Comparison of ENCODE assay signal across 8 cellular contexts in genomic region chr10:33335800-33336605, GRCh38. TPM values are rescaled to one million over a fixed set of nuclear protein-coding genes. Genes with fewer than 3 reads are reported as not detected.
A peak's percentile ranks its signal among the peaks of the same experiment; 100 is the strongest.
DNase-seq lines count a peak whose midpoint lies in the region; ATAC-seq and TF ChIP-seq lines count a peak whose summit lies in the region.

No MANE protein-coding gene starts in this region.

- H3K4me3 Mint-ChIP-seq in H9: peak overlapping the region; percentile 70 to 84
- peak overlapping the region; percentile 72 to 83 for H3K4me3 Mint-ChIP-seq in activated T-cell treated with anti-CD3 and anti-CD28 coated beads, Interleukin-2, amount 50 U/mL, for 72 hours

- no peak overlapping the region for H3T11ph ChIP-seq in H9 (ENCODE audit: low read length)

- no CpG with 5 or more reads among the region's 53 CpGs for WGBS in H9 (ENCODE audit: extremely low coverage, insufficient read length, low lambda C conversion rate)
- WGBS in gastroesophageal sphincter (ENCODE audit: low coverage in 1 of 2), 2 donors: no CpG with 5 or more reads among the region's 53 CpGs

- H3K79me2 ChIP-seq in ACC112 (ENCODE audit: control insufficient read depth, insufficient read depth, low read length, unreplicated experiment): peaks cover 64% of the 10 kb centered on the region
- H3K79me2 ChIP-seq in H9 (ENCODE audit: insufficient read depth, low read length): no peaks in the 10 kb centered on the region

- H2AFZ ChIP-seq in ACC112 (ENCODE audit: low read length, unreplicated experiment) (peak overlapping the region; percentile 19), H9 (ENCODE audit: low read length) (no peak overlapping the region)

- no peak overlapping the region for H3K27ac Mint-ChIP-seq in H9
- H3K27ac Mint-ChIP-seq in activated T-cell treated with anti-CD3 and anti-CD28 coated beads, Interleukin-2, amount 50 U/mL, for 72 hours: no peak overlapping the region

- H3K4me3 ChIP-seq in ACC112 (ENCODE audit: low read depth, low read length) (peak overlapping the region; percentile 96), gastroesophageal sphincter (peak overlapping the region; percentile 81 to 84)

- H4K8ac ChIP-seq in H9 (replicated peaks; ENCODE audit: insufficient read length, low read depth, low read length): no peak overlapping the region

- peaks cover 24% of the 10 kb centered on the region for H3K36me3 ChIP-seq in ACC112 (ENCODE audit: insufficient read depth, low read length)
- no peaks in the 10 kb centered on the region for H3K36me3 ChIP-seq in gastroesophageal sphincter

- no peaks in the 10 kb centered on the region for H3K36me3 Mint-ChIP-seq in H9 (ENCODE audit: insufficient read depth in 1 of 3, low read depth in 3 of 3)
- H3K36me3 Mint-ChIP-seq in activated T-cell treated with anti-CD3 and anti-CD28 coated beads, Interleukin-2, amount 50 U/mL, for 72 hours (ENCODE audit: insufficient read depth in 2 of 2): no peaks in the 10 kb centered on the region

- TF ChIP-seq POLR2A in gastroesophageal sphincter (IDR thresholded peaks at IDR 0.05): peak in 1 of 2 donors; percentile 45

- TF ChIP-seq CTCF in H9 (conservative IDR thresholded peaks at IDR 0.05) (no peak), gastroesophageal sphincter (IDR thresholded peaks at IDR 0.05) (peak in 2 of 4 experiments; percentile 2 to 29), omental fat pad (IDR thresholded peaks at IDR 0.05) (no peak)

- DNase-seq in H9: peak; percentile 49
- DNase-seq in activated T-cell treated with anti-CD3 and anti-CD28 coated beads, Interleukin-2, amount 50 U/mL, for 72 hours: peak in 1 of 2 donors; percentile 6
- DNase-seq in omental fat pad (ENCODE audit: low spot score): no peak
- DNase-seq in cerebellar cortex (ENCODE audit: low spot score): no peak

- H3K27ac ChIP-seq in ACC112 (ENCODE audit: low read depth, low read length) (peak overlapping the region; percentile 85), H9 (ENCODE audit: insufficient read length, low read depth, low read length) (no peak overlapping the region), gastroesophageal sphincter (peak overlapping the region; percentile 78 to 96 (median 94))

- ATAC-seq in activated T-cell treated with anti-CD3 and anti-CD28 coated beads, Interleukin-2, amount 50 U/mL, for 72 hours (replicated peaks in 1 of 2): peak; percentile 21 to 28
- peak; percentile 37 for ATAC-seq in gastroesophageal sphincter
- ATAC-seq in omental fat pad (ENCODE audit: low FRiP score): peak; percentile 45
- ATAC-seq in GM19467 (IDR thresholded peaks at IDR 0.05; ENCODE audit: unreplicated experiment): no peak
- no peak for ATAC-seq in HG03442 (IDR thresholded peaks at IDR 0.05; ENCODE audit: unreplicated experiment)

- no peak overlapping the region for H3K14ac ChIP-seq in H9 (ENCODE audit: insufficient read depth, low read length)

- H2BK120ac ChIP-seq in H9 (ENCODE audit: low read depth, low read length, poor library complexity, severe bottlenecking): no peak overlapping the region

- no peak overlapping the region for H2AK5ac ChIP-seq in H9 (ENCODE audit: insufficient read length, low read length)

- H3K9me3 ChIP-seq in H9 (ENCODE audit: control insufficient read depth, low read depth, low read length): no peaks in the 10 kb centered on the region
- H3K9me3 ChIP-seq in gastroesophageal sphincter: no peaks in the 10 kb centered on the region

- no peak overlapping the region for H2BK20ac ChIP-seq in H9 (ENCODE audit: low read depth, low read length, poor library complexity, severe bottlenecking)

- H3K27me3 ChIP-seq in ACC112 (ENCODE audit: insufficient read depth, low read length) (no peaks in the 10 kb centered on the region), H9 (ENCODE audit: insufficient read depth, low read length) (peaks cover 11% of the 10 kb centered on the region; the same call in 1 of the 2 replicates), gastroesophageal sphincter (no peaks in the 10 kb centered on the region)

- no peak overlapping the region for H2BK12ac ChIP-seq in H9 (ENCODE audit: insufficient read length, low read depth, low read length)

- peaks cover 80% of the 10 kb centered on the region for H3K27me3 Mint-ChIP-seq in H9 (ENCODE audit: low read depth)
- peaks cover 70% of the 10 kb centered on the region for H3K27me3 Mint-ChIP-seq in activated T-cell treated with anti-CD3 and anti-CD28 coated beads, Interleukin-2, amount 50 U/mL, for 72 hours (ENCODE audit: low read depth)

- H3K4me1 ChIP-seq in ACC112 (ENCODE audit: control insufficient read depth, insufficient read depth, low read length, unreplicated experiment): peaks cover 33% of the 10 kb centered on the region
- no peaks in the 10 kb centered on the region for H3K4me1 ChIP-seq in H9 (ENCODE audit: insufficient read depth, low read length)
- H3K4me1 ChIP-seq in gastroesophageal sphincter: peaks cover 0 to 55% (median 13%) of the 10 kb centered on the region in 3 donors

- H3K23me2 ChIP-seq in H9 (ENCODE audit: insufficient read length, low read depth, low read length, poor library complexity, severe bottlenecking): peaks cover 27% of the 10 kb centered on the region

- H3K9ac ChIP-seq in H9 (ENCODE audit: extremely low read depth, insufficient read length, low read length): no peak overlapping the region

- peak overlapping the region; percentile 63 for H3K4me2 ChIP-seq in H9 (ENCODE audit: insufficient read depth, insufficient read length, low read length)

- no peaks in the 10 kb centered on the region for H3K79me1 ChIP-seq in H9 (ENCODE audit: insufficient read depth, low read depth, low read length, poor library complexity, severe bottlenecking)

- H3K4ac ChIP-seq in H9 (ENCODE audit: low read depth, low read length): no peak overlapping the region

- H3K4me1 Mint-ChIP-seq in H9: peaks cover 25 to 31% of the 10 kb centered on the region in 2 experiments
- H3K4me1 Mint-ChIP-seq in activated T-cell treated with anti-CD3 and anti-CD28 coated beads, Interleukin-2, amount 50 U/mL, for 72 hours (ENCODE audit: low read depth): peaks cover 11% of the 10 kb centered on the region

- TF ChIP-seq EP300 in gastroesophageal sphincter (IDR thresholded peaks at IDR 0.05): no peak

- no peaks in the 10 kb centered on the region for H4K20me1 ChIP-seq in H9 (ENCODE audit: control insufficient read depth, insufficient read depth, insufficient read length)

- no peak overlapping the region for H2BK5ac ChIP-seq in H9 (ENCODE audit: insufficient read length, low read length)

- H3K56ac ChIP-seq in H9 (ENCODE audit: insufficient read length, low read depth, low read length): no peak overlapping the region

- no peaks in the 10 kb centered on the region; a peak in 2 of 5 replicates for H3K9me3 Mint-ChIP-seq in H9
- H3K9me3 Mint-ChIP-seq in activated T-cell treated with anti-CD3 and anti-CD28 coated beads, Interleukin-2, amount 50 U/mL, for 72 hours: no peaks in the 10 kb centered on the region

- H3K18ac ChIP-seq in H9 (ENCODE audit: insufficient read length, low read depth, low read length): no peak overlapping the region

- no peak overlapping the region for H2BK15ac ChIP-seq in H9 (ENCODE audit: low read depth, low read length)

- H3K23ac ChIP-seq in H9 (ENCODE audit: insufficient read length, low read depth, low read length): no peak overlapping the region

- no peak overlapping the region for H4K5ac ChIP-seq in H9 (ENCODE audit: insufficient read length, low read depth, low read length)

- H4K91ac ChIP-seq in H9 (ENCODE audit: insufficient read length, low read depth, low read length): no peak overlapping the region

RNA-seq across cellular contexts. Expression of gene NRP1, which starts 1.5 kb away (rescaled TPM):
- total RNA-seq in H9 (2021) (4.1 and 4.6 TPM in 2 replicates), gastroesophageal sphincter (10 to 100 TPM; 43.4 to 95.4 (median 52.7) TPM), omental fat pad (100 to 1,000 TPM in 3 of 4 donors, 10 to 100 TPM in 1; 72.8 to 223 (median 178) TPM)
- total RNA-seq in activated T-cell treated with anti-CD3 and anti-CD28 coated beads, Interleukin-2, amount 50 U/mL, for 72 hours: under 1 TPM; 0.72 to 0.84 TPM

Comparison
In these comparisons a context has a peak if more than half of its experiments do, and no peak if none do; other contexts are left out.
1. ATAC-seq: peak in activated T-cell treated with anti-CD3 and anti-CD28 coated beads, Interleukin-2, amount 50 U/mL, for 72 hours (2 of 2), gastroesophageal sphincter (single experiment) and omental fat pad (single experiment); none in GM19467 (single experiment) and HG03442 (single experiment).